Comparison of ENCODE assay signal across 24 cellular contexts in genomic region chr9:74838351-74838750, GRCh38. TPM values are rescaled to one million over a fixed set of nuclear protein-coding genes. Genes with fewer than 3 reads are reported as not detected.
DNase-seq lines count a peak whose midpoint lies in the region; TF ChIP-seq lines count a peak whose summit lies in the region.
"Had no signal": no experiment of that assay in that cellular context is flagged by ENCODE, and none has a peak within 500 bp of the region (broad histone marks: within the 10 kb centered on the region; RNA-seq: fewer than 3 reads in every experiment).

No MANE protein-coding gene starts in this region.

- H3K36me3 Mint-ChIP-seq in endodermal cell (ENCODE audit: low read depth) = peaks cover 2% of the 10 kb centered on the region
- no peaks in the 10 kb centered on the region for H3K36me3 Mint-ChIP-seq in type B pancreatic cell
- no peaks in the 10 kb centered on the region for H3K36me3 Mint-ChIP-seq in T-helper 2 cell treated with Interferon-gamma antibody and Interleukin-4, amounts not matched to agents 5 μg/mL and 100 μg/mL, for 36 hours (ENCODE audit: low read depth)
- H3K36me3 Mint-ChIP-seq: activated naive CD4-positive, alpha-beta T cell treated with anti-CD3 and anti-CD28 coated beads, Interleukin-2, amount 50 U/mL, for 72 hours; CD8-positive, alpha-beta T cell; natural killer cell; stimulated activated naive B cell treated with anti-CD40 and anti-IgM and Interleukin-4, amounts not matched to agents 10 μg/mL and 1 μg/mL and 100 μg/mL, for 72 hours had no signal

- peaks cover 7% of the 10 kb centered on the region for H3K9me3 Mint-ChIP-seq in endodermal cell
- H3K9me3 Mint-ChIP-seq in type B pancreatic cell = no peaks in the 10 kb centered on the region
- no peaks in the 10 kb centered on the region for H3K9me3 Mint-ChIP-seq in T-helper 2 cell treated with Interferon-gamma antibody and Interleukin-4, amounts not matched to agents 5 μg/mL and 100 μg/mL, for 36 hours
- H3K9me3 Mint-ChIP-seq: activated CD4-positive, alpha-beta memory T cell treated with anti-CD3 and anti-CD28 coated beads, Interleukin-2, amount 10 ng/mL, durations not matched to agents 7 days and 5 days; activated naive CD4-positive, alpha-beta T cell treated with anti-CD3 and anti-CD28 coated beads, Interleukin-2, amount 50 U/mL, for 72 hours; activated T-helper 2 cell treated with anti-CD3 and anti-CD28 coated beads, Interferon-gamma antibody, Interleukin-2, Interleukin-4, amounts not matched to agents 10 μg/mL and 5 μg/mL and 100 μg/mL, durations not matched to agents 14 hours and 24 hours and 36 hours; CD8-positive, alpha-beta T cell; natural killer cell had no signal

- H3K4me1 Mint-ChIP-seq in endodermal cell = no peaks in the 10 kb centered on the region
- no peaks in the 10 kb centered on the region for H3K4me1 Mint-ChIP-seq in type B pancreatic cell (ENCODE audit: unreplicated experiment)
- H3K4me1 Mint-ChIP-seq in T-helper 2 cell treated with Interferon-gamma antibody and Interleukin-4, amounts not matched to agents 5 μg/mL and 100 μg/mL, for 36 hours (ENCODE audit: low read depth) = no peaks in the 10 kb centered on the region
- H3K4me1 Mint-ChIP-seq: activated CD4-positive, alpha-beta memory T cell treated with anti-CD3 and anti-CD28 coated beads, Interleukin-2, amount 10 ng/mL, durations not matched to agents 7 days and 5 days; natural killer cell; stimulated activated naive B cell treated with anti-CD40 and anti-IgM and Interleukin-4, amounts not matched to agents 10 μg/mL and 1 μg/mL and 100 μg/mL, for 72 hours had no signal

- no peak overlapping the region for H3K9ac ChIP-seq in endodermal cell (ENCODE audit: extremely low read depth, low read length, poor library complexity, severe bottlenecking)

- H3K9me3 ChIP-seq in endodermal cell (ENCODE audit: control insufficient read depth, low read length) = no peaks in the 10 kb centered on the region
- H3K9me3 ChIP-seq: spleen, testis had no signal

- H3K27me3 Mint-ChIP-seq in endodermal cell (ENCODE audit: insufficient read depth) = no peaks in the 10 kb centered on the region
- no peaks in the 10 kb centered on the region for H3K27me3 Mint-ChIP-seq in type B pancreatic cell
- no peaks in the 10 kb centered on the region for H3K27me3 Mint-ChIP-seq in T-helper 2 cell treated with Interferon-gamma antibody and Interleukin-4, amounts not matched to agents 5 μg/mL and 100 μg/mL, for 36 hours (ENCODE audit: low read depth)

- H3K4me3 Mint-ChIP-seq in endodermal cell = no peak overlapping the region
- no peak overlapping the region for H3K4me3 Mint-ChIP-seq in type B pancreatic cell
- no peak overlapping the region for H3K4me3 Mint-ChIP-seq in T-helper 2 cell treated with Interferon-gamma antibody and Interleukin-4, amounts not matched to agents 5 μg/mL and 100 μg/mL, for 36 hours
- H3K4me3 Mint-ChIP-seq: activated CD4-positive, alpha-beta memory T cell treated with anti-CD3 and anti-CD28 coated beads, Interleukin-2, amount 10 ng/mL, durations not matched to agents 7 days and 5 days; CD8-positive, alpha-beta T cell; natural killer cell; stimulated activated naive B cell treated with anti-CD40 and anti-IgM and Interleukin-4, amounts not matched to agents 10 μg/mL and 1 μg/mL and 100 μg/mL, for 72 hours had no signal

- H3K4me1 ChIP-seq in endodermal cell (ENCODE audit: control insufficient read depth, insufficient read depth, low read length) = no peaks in the 10 kb centered on the region
- H3K4me1 ChIP-seq: spleen had no signal

- no peak for TF ChIP-seq CTCF in endodermal cell (conservative IDR thresholded peaks at IDR 0.05)
- TF ChIP-seq CTCF in type B pancreatic cell (conservative IDR thresholded peaks at IDR 0.05) = no peak

- H3K36me3 ChIP-seq in endodermal cell (ENCODE audit: control insufficient read depth, insufficient read depth, low read length) = no peaks in the 10 kb centered on the region

- no peak overlapping the region for H3K4me3 ChIP-seq in endodermal cell (ENCODE audit: low read length)
- H3K4me3 ChIP-seq: K562, spleen, testis had no signal

- H3K27ac ChIP-seq in endodermal cell (ENCODE audit: low read depth, low read length) = no peak overlapping the region
- H3K27ac ChIP-seq: spleen, testis had no signal

- H3K27ac Mint-ChIP-seq in endodermal cell = peak overlapping the region; percentile 19
- H3K27ac Mint-ChIP-seq in type B pancreatic cell = peak overlapping the region; percentile 87
- no peak overlapping the region for H3K27ac Mint-ChIP-seq in T-helper 2 cell treated with Interferon-gamma antibody and Interleukin-4, amounts not matched to agents 5 μg/mL and 100 μg/mL, for 36 hours
- H3K27ac Mint-ChIP-seq: activated CD4-positive, alpha-beta memory T cell treated with anti-CD3 and anti-CD28 coated beads, Interleukin-2, amount 10 ng/mL, durations not matched to agents 7 days and 5 days; activated naive CD4-positive, alpha-beta T cell treated with anti-CD3 and anti-CD28 coated beads, Interleukin-2, amount 50 U/mL, for 72 hours; activated T-helper 2 cell treated with anti-CD3 and anti-CD28 coated beads, Interferon-gamma antibody, Interleukin-2, Interleukin-4, amounts not matched to agents 10 μg/mL and 5 μg/mL and 100 μg/mL, durations not matched to agents 14 hours and 24 hours and 36 hours; CD8-positive, alpha-beta T cell; natural killer cell; stimulated activated naive B cell treated with anti-CD40 and anti-IgM and Interleukin-4, amounts not matched to agents 10 μg/mL and 1 μg/mL and 100 μg/mL, for 72 hours had no signal

- WGBS in endodermal cell (ENCODE audit: insufficient coverage in 1 of 2, insufficient read length in 1 of 2), 2 experiments = 86 to 97% methylated on average over 3 to 4 of the region's 4 CpGs

- H3K27me3 ChIP-seq in endodermal cell (ENCODE audit: control insufficient read depth, insufficient read depth, low read length, poor library complexity, severe bottlenecking) = no peaks in the 10 kb centered on the region
- H3K27me3 ChIP-seq: spleen, testis had no signal

- DNase-seq in LoVo (ENCODE audit: low spot score) (peak; percentile 50), endodermal cell (peak; percentile 67), islet precursor cell (peak; percentile 72), type B pancreatic cell (ENCODE audit: extremely low spot score, unreplicated experiment) (no peak), AG20443 (ENCODE audit: low spot score) (no peak), GOT3 (lab: John Stamatoyannopoulos, UW) (no peak)
- DNase-seq in T-helper 2 cell treated with Interferon-gamma antibody and Interleukin-4, amounts not matched to agents 5 μg/mL and 100 μg/mL, for 36 hours (ENCODE audit: low spot score) = no peak
- DNase-seq: activated CD4-positive, alpha-beta memory T cell treated with anti-CD3 and anti-CD28 coated beads, Interleukin-2, amount 10 ng/mL, durations not matched to agents 7 days and 5 days; caudate nucleus; CD8-positive, alpha-beta T cell; GDM1; natural killer cell; NCI-H1436; NCI-H446; right cardiac atrium; SHP77 treated with DMSO at 0.1 percent for 48 hours; spleen; stimulated activated CD4-positive, alpha-beta T cell treated with anti-CD3 and anti-CD28 coated beads, Interleukin-4, amount 100 ng/mL, for 1 hour; stimulated activated naive B cell treated with anti-CD40 and anti-IgM and Interleukin-4, amounts not matched to agents 10 μg/mL and 1 μg/mL and 100 μg/mL, for 72 hours; testis had no signal

RNA-seq across cellular contexts. Expression of gene TRPM6, which starts 49.4 kb away (rescaled TPM):
- total RNA-seq in endodermal cell (1 to 10 TPM; 1.2 to 1.7 TPM), type B pancreatic cell (ENCODE audit: low replicate concordance) (1.4 and 16.9 TPM in 2 replicates)
- 0.46 TPM for polyA plus RNA-seq in endodermal cell (2013, experiment 1 of 2)
- polyA plus RNA-seq in endodermal cell (2013, experiment 2 of 2) = 0.08 TPM
- total RNA-seq: activated CD4-positive, alpha-beta memory T cell treated with anti-CD3 and anti-CD28 coated beads, Interleukin-2, amount 10 ng/mL, durations not matched to agents 7 days and 5 days; CD8-positive, alpha-beta T cell; HT-29 had no signal

Comparison
In these comparisons a context has a peak if more than half of its experiments do, and no peak if none do; other contexts are left out.
1. DNase-seq: peak in LoVo (single experiment), endodermal cell (single experiment) and islet precursor cell (single experiment); none in type B pancreatic cell (single experiment), AG20443 (single experiment), GOT3 (single experiment) and T-helper 2 cell treated with Interferon-gamma antibody and Interleukin-4, amounts not matched to agents 5 μg/mL and 100 μg/mL, for 36 hours (single experiment).